Comparison of ENCODE assay signal across 36 cellular contexts in the genomic region with DNA sequence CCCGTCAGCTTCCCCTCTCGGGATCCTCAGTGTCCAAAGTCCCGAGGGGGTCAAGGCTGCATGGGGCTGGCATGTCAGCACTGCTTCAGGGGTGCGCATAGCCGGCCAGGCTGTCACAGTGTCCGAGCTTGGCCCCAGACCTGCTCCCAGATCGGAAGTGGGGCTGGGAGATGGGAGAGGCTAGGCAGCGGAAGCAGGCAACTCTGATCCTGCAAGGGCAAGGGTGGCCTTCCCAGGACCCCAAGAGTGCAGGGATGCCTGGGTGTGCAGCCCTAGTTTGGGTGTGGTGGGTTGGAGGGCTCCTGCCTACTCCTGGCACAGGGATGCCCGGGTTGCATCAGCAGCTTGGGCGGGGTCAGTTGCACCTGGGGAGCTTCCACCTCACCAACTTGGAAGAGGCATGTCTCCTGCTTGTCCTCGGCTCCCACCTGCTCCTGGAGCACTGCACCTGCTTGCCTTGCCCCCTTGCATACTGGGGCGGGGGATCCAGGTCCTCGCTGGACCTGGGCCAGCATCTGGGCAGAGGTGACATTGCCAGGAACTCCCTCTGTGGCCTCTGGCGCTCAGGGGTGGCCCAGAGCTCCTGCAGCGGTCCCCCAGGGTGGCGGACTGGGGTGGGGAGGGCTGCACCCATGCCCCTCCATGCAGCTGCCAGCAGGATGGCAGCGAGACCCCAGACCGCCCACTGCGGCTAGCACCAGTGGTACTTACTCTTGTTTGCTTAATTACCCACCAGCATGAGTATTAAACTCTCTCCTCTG. TPM values are rescaled to one million over a fixed set of nuclear protein-coding genes. Genes with fewer than 3 reads are reported as not detected.
"Had no signal": no experiment of that assay in that cellular context is flagged by ENCODE, and none has a peak within 500 bp of the region (broad histone marks: within the 10 kb centered on the region; RNA-seq: fewer than 3 reads in every experiment).

No MANE protein-coding gene starts in this region.

- ATAC-seq: body of pancreas, Panc1 had no signal

- H3K4me3 ChIP-seq: body of pancreas, breast epithelium, SJCRH30, SK-N-MC had no signal

- H3K27ac ChIP-seq: body of pancreas, breast epithelium, SJCRH30, SK-N-MC, VCaP had no signal

- H3K9me3 Mint-ChIP-seq: activated CD4-positive, alpha-beta memory T cell treated with anti-CD3 and anti-CD28 coated beads, Interleukin-2, amount 10 ng/mL, durations not matched to agents 7 days and 5 days; activated naive CD8-positive, alpha-beta T cell treated with anti-CD3 and anti-CD28 coated beads, Interleukin-2, amount 10 ng/mL, durations not matched to agents 7 days and 5 days; activated T-cell treated with anti-CD3 and anti-CD28 coated beads, Interleukin-2, amount 50 U/mL, for 24 hours; activated T-helper 2 cell treated with anti-CD3 and anti-CD28 coated beads, Interferon-gamma antibody, Interleukin-2, Interleukin-4, amounts not matched to agents 10 μg/mL and 5 μg/mL and 100 μg/mL, durations not matched to agents 14 hours and 24 hours and 36 hours; IgD-negative memory B cell had no signal

- H3K4me1 ChIP-seq: body of pancreas, breast epithelium, SJCRH30 had no signal

- H3K27ac Mint-ChIP-seq: activated CD4-positive, alpha-beta memory T cell treated with anti-CD3 and anti-CD28 coated beads, Interleukin-2, amount 10 ng/mL, durations not matched to agents 7 days and 5 days; activated naive CD4-positive, alpha-beta T cell treated with anti-CD3 and anti-CD28 coated beads, Interleukin-2, amount 50 U/mL, for 24 hours; activated naive CD8-positive, alpha-beta T cell treated with anti-CD3 and anti-CD28 coated beads, Interleukin-2, amount 10 ng/mL, durations not matched to agents 7 days and 5 days; activated T-cell treated with anti-CD3 and anti-CD28 coated beads, Interleukin-2, amount 50 U/mL, for 24 hours; activated T-helper 2 cell treated with anti-CD3 and anti-CD28 coated beads, Interferon-gamma antibody, Interleukin-2, Interleukin-4, amounts not matched to agents 10 μg/mL and 5 μg/mL and 100 μg/mL, durations not matched to agents 14 hours and 24 hours and 36 hours; IgD-negative memory B cell had no signal

- H3K36me3 Mint-ChIP-seq: activated naive CD4-positive, alpha-beta T cell treated with anti-CD3 and anti-CD28 coated beads, Interleukin-2, amount 50 U/mL, for 24 hours; activated naive CD8-positive, alpha-beta T cell treated with anti-CD3 and anti-CD28 coated beads, Interleukin-2, amount 10 ng/mL, durations not matched to agents 7 days and 5 days; IgD-negative memory B cell had no signal

- H3K9me3 ChIP-seq: body of pancreas, breast epithelium, SJCRH30 had no signal

- H3K4me3 Mint-ChIP-seq: activated CD4-positive, alpha-beta memory T cell treated with anti-CD3 and anti-CD28 coated beads, Interleukin-2, amount 10 ng/mL, durations not matched to agents 7 days and 5 days; activated naive CD4-positive, alpha-beta T cell treated with anti-CD3 and anti-CD28 coated beads, Interleukin-2, amount 50 U/mL, for 24 hours; activated naive CD8-positive, alpha-beta T cell treated with anti-CD3 and anti-CD28 coated beads, Interleukin-2, amount 10 ng/mL, durations not matched to agents 7 days and 5 days; activated T-cell treated with anti-CD3 and anti-CD28 coated beads, Interleukin-2, amount 50 U/mL, for 24 hours; IgD-negative memory B cell had no signal

- H3K4me1 Mint-ChIP-seq: activated CD4-positive, alpha-beta memory T cell treated with anti-CD3 and anti-CD28 coated beads, Interleukin-2, amount 10 ng/mL, durations not matched to agents 7 days and 5 days; activated naive CD4-positive, alpha-beta T cell treated with anti-CD3 and anti-CD28 coated beads, Interleukin-2, amount 50 U/mL, for 24 hours; activated naive CD8-positive, alpha-beta T cell treated with anti-CD3 and anti-CD28 coated beads, Interleukin-2, amount 10 ng/mL, durations not matched to agents 7 days and 5 days had no signal

- H3K36me3 ChIP-seq: breast epithelium, SJCRH30 had no signal

- H3K27me3 Mint-ChIP-seq: activated CD4-positive, alpha-beta memory T cell treated with anti-CD3 and anti-CD28 coated beads, Interleukin-2, amount 10 ng/mL, durations not matched to agents 7 days and 5 days; activated naive CD4-positive, alpha-beta T cell treated with anti-CD3 and anti-CD28 coated beads, Interleukin-2, amount 50 U/mL, for 24 hours; activated naive CD8-positive, alpha-beta T cell treated with anti-CD3 and anti-CD28 coated beads, Interleukin-2, amount 10 ng/mL, durations not matched to agents 7 days and 5 days; activated T-cell treated with anti-CD3 and anti-CD28 coated beads, Interleukin-2, amount 50 U/mL, for 24 hours; IgD-negative memory B cell had no signal

- DNase-seq: activated CD4-positive, alpha-beta memory T cell treated with anti-CD3 and anti-CD28 coated beads, Interleukin-2, amount 10 ng/mL, durations not matched to agents 7 days and 5 days; activated CD4-positive, alpha-beta T cell treated with anti-CD3 and anti-CD28 coated beads for 1 hour; activated CD4-positive, alpha-beta T cell treated with anti-CD3 and anti-CD28 coated beads for 48 hours; activated CD4-positive, CD25-positive, alpha-beta regulatory T cell; activated gamma-delta T cell; activated naive CD4-positive, alpha-beta T cell treated with Interleukin-2 at 50 U/mL for 16 hours; activated naive CD8-positive, alpha-beta T cell treated with anti-CD3 and anti-CD28 coated beads, Interleukin-2, amount 10 ng/mL, durations not matched to agents 7 days and 5 days; activated T-cell treated with anti-CD3 and anti-CD28 coated beads, Interleukin-2, amount 50 U/mL, for 24 hours; amygdala; body of pancreas; Karpas-422; KBM-7; NCI-H1105; NCI-H1436; NCI-H1694; NCI-H1930; NCI-H2081 treated with DMSO at 0.1 percent for 48 hours; NCI-H226; NCI-H446 treated with DMSO at 0.1 percent for 48 hours; NCI-H524; SHP77; SJCRH30; T-helper 1 cell; T-helper 2 cell; T-helper 9 cell had no signal

- H3K27me3 ChIP-seq: body of pancreas, breast epithelium, SJCRH30 had no signal

RNA-seq across cellular contexts. Expression of a gene that starts 41.3 kb away (rescaled TPM):
- total RNA-seq: activated CD4-positive, alpha-beta memory T cell treated with anti-CD3 and anti-CD28 coated beads, Interleukin-2, amount 10 ng/mL, durations not matched to agents 7 days and 5 days; activated CD8-positive, alpha-beta memory T cell treated with anti-CD3 and anti-CD28 coated beads for 36 hours; activated naive CD8-positive, alpha-beta T cell treated with anti-CD3 and anti-CD28 coated beads, Interleukin-2, amount 10 ng/mL, durations not matched to agents 7 days and 5 days; activated T-helper 2 cell treated with anti-CD3 and anti-CD28 coated beads, Interferon-gamma antibody, Interleukin-2, Interleukin-4, amounts not matched to agents 10 μg/mL and 5 μg/mL and 100 μg/mL, durations not matched to agents 14 hours and 24 hours and 36 hours; astrocyte; body of pancreas; MCF 10A; RPMI7951 had no signal
